Comparison of ENCODE assay signal across 3 cellular contexts in genomic region chr3:53715815-53716483, GRCh38.
TF ChIP-seq lines count a peak whose summit lies in the region.

No MANE protein-coding gene starts in this region.

TF ChIP-seq in SK-N-SH, 30 proteins besides CTCF, POLR2A, EP300 and RAD21 (continued from another document):
- TF ChIP-seq USF2 (IDR thresholded peaks at IDR 0.05; ENCODE audit: borderline replicate concordance, low read depth, low read length): no peak
- no peak for TF ChIP-seq ELF1 (IDR thresholded peaks at IDR 0.05)
- no peak for TF ChIP-seq MXI1 (IDR thresholded peaks at IDR 0.05; ENCODE audit: low read depth, low read length)
- TF ChIP-seq MEF2A (IDR thresholded peaks at IDR 0.05; ENCODE audit: borderline replicate concordance, low read depth): no peak

TF ChIP-seq in SK-N-SH treated with all-trans-retinoic acid at 6 μM for 48 hours, 23 proteins besides CTCF, POLR2A, EP300 and RAD21 (continued from another document):
- TF ChIP-seq POU6F1 (CRISPR knock-in tag; IDR thresholded peaks at IDR 0.05; ENCODE audit: borderline replicate concordance, low read depth) (no peak), ZNF8 (CRISPR knock-in tag; IDR thresholded peaks at IDR 0.05) (no peak), ARNTL (CRISPR knock-in tag; IDR thresholded peaks at IDR 0.05; ENCODE audit: borderline replicate concordance, low read depth) (no peak), RARB (CRISPR knock-in tag; IDR thresholded peaks at IDR 0.05) (no peak), ISL1 (CRISPR knock-in tag; IDR thresholded peaks at IDR 0.05) (no peak), ZNF70 (CRISPR knock-in tag; IDR thresholded peaks at IDR 0.05) (no peak), CSRNP3 (CRISPR knock-in tag; IDR thresholded peaks at IDR 0.05) (no peak), GLIS3 (CRISPR knock-in tag; IDR thresholded peaks at IDR 0.05) (no peak), ZC3H10 (CRISPR knock-in tag; IDR thresholded peaks at IDR 0.05) (no peak), ESRRG (CRISPR knock-in tag; IDR thresholded peaks at IDR 0.05) (no peak), TSHZ2 (CRISPR knock-in tag; IDR thresholded peaks at IDR 0.05) (no peak), PATZ1 (CRISPR knock-in tag; IDR thresholded peaks at IDR 0.05; ENCODE audit: borderline replicate concordance) (no peak), PPARA (CRISPR knock-in tag; IDR thresholded peaks at IDR 0.05; ENCODE audit: borderline replicate concordance) (no peak), OSR1 (CRISPR knock-in tag; IDR thresholded peaks at IDR 0.05) (no peak), ZFP3 (CRISPR knock-in tag; IDR thresholded peaks at IDR 0.05) (no peak), SNAI2 (CRISPR knock-in tag; IDR thresholded peaks at IDR 0.05) (no peak)
TF ChIP-seq in SK-N-SH treated with all-trans-retinoic acid at 6 μM for 48 hours: peak in this region for 0.

TF ChIP-seq in K562, 482 proteins besides CTCF, POLR2A, EP300 and RAD21 (continued from another document):
- TF ChIP-seq ZBTB11 (CRISPR knock-in tag; IDR thresholded peaks at IDR 0.05): no peak
- peak; percentile 87 for TF ChIP-seq NFIC (IDR thresholded peaks at IDR 0.05)
